ENCODE assay signal across 18 cellular contexts in the genomic region with DNA sequence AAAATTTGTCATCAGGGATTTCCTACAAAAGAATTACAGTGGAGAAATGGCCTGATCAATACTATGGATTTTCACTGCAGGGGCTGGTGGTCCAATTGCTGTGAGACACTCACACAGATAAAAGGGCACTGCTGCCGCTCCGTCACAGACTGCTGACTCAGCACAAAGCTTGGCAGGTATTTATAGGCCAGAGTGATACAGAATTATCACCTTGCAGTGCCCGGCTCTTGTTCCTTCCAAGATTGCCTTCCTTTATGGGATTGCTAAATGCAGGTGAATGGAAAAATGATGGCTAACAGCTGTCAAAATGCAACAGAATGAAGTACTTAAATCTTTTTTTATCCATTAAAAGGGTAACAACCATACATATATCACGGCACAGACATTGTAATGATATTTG.
"Had no signal": no experiment of that assay in that cellular context is flagged by ENCODE, and none has a peak within 500 bp of the region (broad histone marks: within the 10 kb centered on the region; RNA-seq: fewer than 3 reads in every experiment).

No MANE protein-coding gene starts in this region.

- H3K4me1 ChIP-seq: heart left ventricle, right atrium auricular region, stomach, transverse colon had no signal

- H3K27ac ChIP-seq: dorsolateral prefrontal cortex, heart left ventricle, neutrophil, right atrium auricular region, stomach, thoracic aorta, transverse colon had no signal

- H3K4me3 ChIP-seq: dorsolateral prefrontal cortex, heart left ventricle, right atrium auricular region, stomach, thoracic aorta, transverse colon had no signal

- DNase-seq: cortex of kidney; dorsolateral prefrontal cortex; effector CD8-positive, alpha-beta T cell; foreskin melanocyte; heart left ventricle; hippocampal formation; left colon; naive thymus-derived CD4-positive, alpha-beta T cell; nephron progenitor cell; small intestine; stimulated activated CD4-positive, alpha-beta T cell treated with anti-CD3 and anti-CD28 coated beads, Interleukin-12 subunit alpha, Interleukin-12 subunit beta, amount 100 ng/mL, for 4 hours; stimulated activated naive CD4-positive, alpha-beta T cell; stomach; substantia nigra; transverse colon had no signal

- H3K36me3 Mint-ChIP-seq: naive thymus-derived CD4-positive, alpha-beta T cell had no signal

- H3K36me3 ChIP-seq: heart left ventricle, neutrophil, right atrium auricular region, stomach, thoracic aorta, transverse colon had no signal

- ATAC-seq: heart left ventricle; left colon; naive thymus-derived CD4-positive, alpha-beta T cell had no signal

- H3K27ac Mint-ChIP-seq: nephron progenitor cell had no signal

- H3K4me3 Mint-ChIP-seq: naive thymus-derived CD4-positive, alpha-beta T cell; nephron progenitor cell had no signal

- H3K27me3 ChIP-seq: neutrophil, right atrium auricular region, stomach, transverse colon had no signal
